20 cellular contexts compared by ENCODE assay signal in the genomic region with DNA sequence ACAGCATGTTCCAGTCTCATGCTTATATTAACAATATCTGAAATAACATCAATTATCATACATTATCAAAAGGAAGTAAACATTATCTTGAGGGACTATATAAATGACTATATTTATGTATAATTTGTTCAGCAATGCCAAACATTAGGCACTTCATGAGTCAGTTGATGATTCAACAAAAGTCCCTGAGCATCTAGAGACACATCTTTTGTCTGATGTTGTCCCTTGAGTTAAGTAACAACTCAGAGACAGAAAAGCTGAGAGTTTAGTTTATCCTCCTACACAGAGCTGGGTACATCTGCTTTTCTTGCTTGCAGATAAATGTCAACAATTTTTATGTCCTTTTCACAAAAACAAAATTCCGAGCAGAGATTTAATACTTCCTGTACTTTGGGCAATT.
DNase-seq lines count a peak whose midpoint lies in the region; ATAC-seq and TF ChIP-seq lines count a peak whose summit lies in the region.
"Had no signal": no experiment of that assay in that cellular context is flagged by ENCODE, and none has a peak within 500 bp of the region (broad histone marks: within the 10 kb centered on the region; RNA-seq: fewer than 3 reads in every experiment).

No MANE protein-coding gene starts in this region.

- H3K9me2 ChIP-seq in PC-3 (replicated peaks; ENCODE audit: low read length) = no peaks in the 10 kb centered on the region

- H3K36me3 Mint-ChIP-seq in natural killer cell treated with Interleukin-12 subunit alpha and Interleukin-12 subunit beta and Interleukin-15 and Interleukin-18, amount 100 ng/mL, for 72 hours = no peaks in the 10 kb centered on the region
- H3K36me3 Mint-ChIP-seq: naive B cell had no signal

- POLR2A ChIA-PET in PC-3 (lab: Charles Lee; ENCODE audit: unreplicated experiment) = no interaction called here

- ATAC-seq in PC-3 (peak; percentile 90), HG03469 (IDR thresholded peaks at IDR 0.05; ENCODE audit: unreplicated experiment) (no peak)
- ATAC-seq in natural killer cell treated with Interleukin-12 subunit alpha and Interleukin-12 subunit beta and Interleukin-15 and Interleukin-18, amount 100 ng/mL, for 72 hours = no peak
- ATAC-seq: pancreas, sciatic nerve had no signal

- H3K9ac ChIP-seq in PC-3 (ENCODE audit: low read length) = no peak overlapping the region

- H3K4me2 ChIP-seq in PC-3 (ENCODE audit: low read length) = peak overlapping the region; percentile 37
- H3K4me2 ChIP-seq: PC-9 had no signal

- no peaks in the 10 kb centered on the region for H3K4me1 Mint-ChIP-seq in natural killer cell treated with Interleukin-12 subunit alpha and Interleukin-12 subunit beta and Interleukin-15 and Interleukin-18, amount 100 ng/mL, for 72 hours (ENCODE audit: low read depth in 2 of 2)
- H3K4me1 Mint-ChIP-seq: naive B cell had no signal

- CTCF ChIA-PET in PC-3 (lab: Charles Lee) = no interaction called here

- intact Hi-C loops in PC-3 (cut with micrococcal nuclease) (no loop called here), cardiac septum (cut with DNase I) (no loop called here)

- H3K27me3 ChIP-seq in PC-3 (ENCODE audit: low read length) = no peaks in the 10 kb centered on the region
- H3K27me3 ChIP-seq: brain microvascular endothelial cell, dorsolateral prefrontal cortex, pancreas had no signal

- peak overlapping the region; percentile 55 for H3K27ac ChIP-seq in PC-3 (ENCODE audit: low read length)
- H3K27ac ChIP-seq: brain microvascular endothelial cell, pancreas, PC-9 had no signal

- no peak overlapping the region for H3K4me3 Mint-ChIP-seq in natural killer cell treated with Interleukin-12 subunit alpha and Interleukin-12 subunit beta and Interleukin-15 and Interleukin-18, amount 100 ng/mL, for 72 hours
- H3K4me3 Mint-ChIP-seq: activated naive CD4-positive, alpha-beta T cell treated with anti-CD3 and anti-CD28 coated beads for 36 hours; naive B cell had no signal

- no peak for TF ChIP-seq CTCF in PC-3 (conservative IDR thresholded peaks at IDR 0.05; ENCODE audit: low read depth, low read length)
- TF ChIP-seq CTCF in fibroblast of villous mesenchyme (IDR thresholded peaks at IDR 0.05; ENCODE audit: insufficient read depth, low read depth, low read length) = no peak

- H3K79me2 ChIP-seq in PC-3 (ENCODE audit: low read length) = no peaks in the 10 kb centered on the region

- H3K36me3 ChIP-seq in PC-3 (ENCODE audit: low read depth, low read length) = no peaks in the 10 kb centered on the region
- H3K36me3 ChIP-seq: brain microvascular endothelial cell, pancreas had no signal

- no peaks in the 10 kb centered on the region for H3K9me3 ChIP-seq in PC-3 (ENCODE audit: low read length)
- H3K9me3 ChIP-seq: pancreas had no signal

- H3K4me3 ChIP-seq in PC-3 (ENCODE audit: low read length) (no peak overlapping the region), fibroblast of villous mesenchyme (ENCODE audit: low read depth, low read length) (no peak overlapping the region)
- H3K4me3 ChIP-seq: dorsolateral prefrontal cortex, pancreas, PC-9 had no signal

- no TSS peak for BruUV-seq in PC-3 (replicated peaks; lab: Mats Ljungman, UMichigan)

- peaks cover 4% of the 10 kb centered on the region for H3K9me3 Mint-ChIP-seq in natural killer cell treated with Interleukin-12 subunit alpha and Interleukin-12 subunit beta and Interleukin-15 and Interleukin-18, amount 100 ng/mL, for 72 hours
- H3K9me3 Mint-ChIP-seq: activated naive CD4-positive, alpha-beta T cell treated with anti-CD3 and anti-CD28 coated beads for 36 hours had no signal

- no peak overlapping the region for H3K27ac Mint-ChIP-seq in natural killer cell treated with Interleukin-12 subunit alpha and Interleukin-12 subunit beta and Interleukin-15 and Interleukin-18, amount 100 ng/mL, for 72 hours
- H3K27ac Mint-ChIP-seq: activated naive CD4-positive, alpha-beta T cell treated with anti-CD3 and anti-CD28 coated beads for 36 hours; naive B cell had no signal

- DNase-seq in A172 (ENCODE audit: low spot score) (peak; percentile 27), EH (ENCODE audit: low read depth) (peak; percentile 60), PC-3 (peak; percentile 91), fibroblast of villous mesenchyme (ENCODE audit: low read depth) (peak; percentile 76), glomerular visceral epithelial cell (ENCODE audit: extremely low spot score) (no peak), cardiac septum (ENCODE audit: low spot score) (no peak)
- no peak for DNase-seq in natural killer cell treated with Interleukin-12 subunit alpha and Interleukin-12 subunit beta and Interleukin-15 and Interleukin-18, amount 100 ng/mL, for 72 hours (ENCODE audit: low spot score)
- DNase-seq: activated CD4-positive, alpha-beta T cell treated with anti-CD3 and anti-CD28 coated beads, Interleukin-2, amount 50 U/mL, for 1 hour; activated CD8-positive, alpha-beta memory T cell treated with anti-CD3 and anti-CD28 coated beads, Interleukin-2, amount 50 U/mL, for 48 hours; activated naive CD4-positive, alpha-beta T cell treated with anti-CD3 and anti-CD28 coated beads for 36 hours; brain microvascular endothelial cell; COR-L47; dorsolateral prefrontal cortex; islet precursor cell; naive B cell; pancreas; stimulated activated CD4-positive, alpha-beta T cell treated with anti-CD3 and anti-CD28 coated beads, Interleukin-2, amount 100 ng/mL, for 24 hours had no signal

- no peak overlapping the region for H2AFZ ChIP-seq in PC-3 (ENCODE audit: low read length)
- H2AFZ ChIP-seq: PC-9 had no signal

- no peaks in the 10 kb centered on the region for H4K20me1 ChIP-seq in PC-3 (ENCODE audit: low read length)

- no peaks in the 10 kb centered on the region for H3K27me3 Mint-ChIP-seq in natural killer cell treated with Interleukin-12 subunit alpha and Interleukin-12 subunit beta and Interleukin-15 and Interleukin-18, amount 100 ng/mL, for 72 hours
- H3K27me3 Mint-ChIP-seq: naive B cell had no signal

- H3K4me1 ChIP-seq in PC-3 (ENCODE audit: insufficient read depth, low read length) = peaks cover 18% of the 10 kb centered on the region
- H3K4me1 ChIP-seq: pancreas had no signal

- H3F3A ChIP-seq in PC-3 (ENCODE audit: low read length, unreplicated experiment) = no peaks in the 10 kb centered on the region

Comparison
In these comparisons a context has a peak if more than half of its experiments do, and no peak if none do; other contexts are left out.
1. DNase-seq: peak in A172 (single experiment), EH (single experiment), PC-3 (single experiment) and fibroblast of villous mesenchyme (single experiment); none in natural killer cell treated with Interleukin-12 subunit alpha and Interleukin-12 subunit beta and Interleukin-15 and Interleukin-18, amount 100 ng/mL, for 72 hours (single experiment), glomerular visceral epithelial cell (single experiment) and cardiac septum (single experiment).